14 cellular contexts compared by ENCODE assay signal in genomic region chr20:48748556-48748955, GRCh38.
DNase-seq lines count a peak whose midpoint lies in the region; ATAC-seq lines count a peak whose summit lies in the region.
"Had no signal": no experiment of that assay in that cellular context is flagged by ENCODE, and none has a peak within 500 bp of the region (broad histone marks: within the 10 kb centered on the region; RNA-seq: fewer than 3 reads in every experiment).

No MANE protein-coding gene starts in this region.

- peak overlapping the region; percentile 63 for H3K4me2 ChIP-seq in BLaER1

- H3K27ac Mint-ChIP-seq in CD8-positive, alpha-beta memory T cell: peak overlapping the region in 7 of 8 donors; percentile 73 to 99 (median 90)
- H3K27ac Mint-ChIP-seq in activated naive CD8-positive, alpha-beta T cell: peak overlapping the region; percentile 89
- peak overlapping the region; percentile 88 for H3K27ac Mint-ChIP-seq in memory B cell
- H3K27ac Mint-ChIP-seq: nephron progenitor cell had no signal

- H3K4me1 Mint-ChIP-seq in CD8-positive, alpha-beta memory T cell: peaks cover 68 to 83% (median 73%) of the 10 kb centered on the region in 3 donors
- H3K4me1 Mint-ChIP-seq in activated naive CD8-positive, alpha-beta T cell (ENCODE audit: low read depth): peaks cover 63% of the 10 kb centered on the region
- peaks cover 65% of the 10 kb centered on the region for H3K4me1 Mint-ChIP-seq in memory B cell

- peaks cover 0 to 2% of the 10 kb centered on the region in 2 donors for H3K27me3 Mint-ChIP-seq in CD8-positive, alpha-beta memory T cell
- no peaks in the 10 kb centered on the region for H3K27me3 Mint-ChIP-seq in activated naive CD8-positive, alpha-beta T cell
- no peaks in the 10 kb centered on the region for H3K27me3 Mint-ChIP-seq in memory B cell

- no peak for DNase-seq in CD8-positive, alpha-beta memory T cell
- DNase-seq in memory B cell (ENCODE audit: low spot score in 2 of 2) (no peak), NCI-H524 treated with DMSO at 0.1 percent for 48 hours (lab: John Stamatoyannopoulos, UW) (no peak), AG08395 (ENCODE audit: low spot score) (no peak), NAMALWA (ENCODE audit: low spot score) (no peak)
- DNase-seq: brain microvascular endothelial cell, DMS79, HCEC 1CT, NCI-H1694, NCI-H226, nephron progenitor cell had no signal

- POLR2A ChIA-PET in CD8-positive, alpha-beta memory T cell (lab: Charles Lee): interaction anchor here (0.8 kb wide), 1 partner anchor 8 kb away, joined by 3 read pairs; no protein-coding TSS in a partner anchor

- CTCF ChIA-PET in CD8-positive, alpha-beta memory T cell (lab: Charles Lee): interaction anchor here (1.0 kb wide), 1 partner anchor 11 kb away, joined by 4 read pairs; no protein-coding TSS in a partner anchor

- H3K27ac ChIP-seq in BLaER1: no peak overlapping the region
- H3K27ac ChIP-seq in CD8-positive, alpha-beta memory T cell (ENCODE audit: low read depth, low read length): no peak overlapping the region
- H3K27ac ChIP-seq: brain microvascular endothelial cell had no signal

- no peaks in the 10 kb centered on the region for H3K9me3 Mint-ChIP-seq in CD8-positive, alpha-beta memory T cell
- H3K9me3 Mint-ChIP-seq in activated naive CD8-positive, alpha-beta T cell (ENCODE audit: low read depth): no peaks in the 10 kb centered on the region
- no peaks in the 10 kb centered on the region for H3K9me3 Mint-ChIP-seq in memory B cell
- H3K9me3 Mint-ChIP-seq: nephron progenitor cell had no signal

- H3K9ac ChIP-seq in BLaER1: no peak overlapping the region

- H3K27me3 ChIP-seq in BLaER1: no peaks in the 10 kb centered on the region
- H3K27me3 ChIP-seq in CD8-positive, alpha-beta memory T cell (ENCODE audit: insufficient read depth, low read length, poor library complexity, severe bottlenecking): no peaks in the 10 kb centered on the region
- H3K27me3 ChIP-seq: brain microvascular endothelial cell had no signal

- no peaks in the 10 kb centered on the region for H4K20me1 ChIP-seq in BLaER1

- no peak for ATAC-seq in memory B cell (ENCODE audit: low read depth)
- ATAC-seq in HG03045 (IDR thresholded peaks at IDR 0.05; ENCODE audit: unreplicated experiment): no peak

- H3K36me3 ChIP-seq in BLaER1: no peaks in the 10 kb centered on the region
- H3K36me3 ChIP-seq in CD8-positive, alpha-beta memory T cell (ENCODE audit: insufficient read depth, low read length): peaks cover 18% of the 10 kb centered on the region

- no peaks in the 10 kb centered on the region for H3K9me3 ChIP-seq in BLaER1
- H3K9me3 ChIP-seq in CD8-positive, alpha-beta memory T cell (ENCODE audit: low read length): no peaks in the 10 kb centered on the region

- no peak overlapping the region for H3K4me3 ChIP-seq in BLaER1
- no peak overlapping the region for H3K4me3 ChIP-seq in CD8-positive, alpha-beta memory T cell (ENCODE audit: low read length)

- peak overlapping the region in 5 of 7 donors; percentile 18 to 78 (median 51) for H3K4me3 Mint-ChIP-seq in CD8-positive, alpha-beta memory T cell
- H3K4me3 Mint-ChIP-seq in activated naive CD8-positive, alpha-beta T cell: peak overlapping the region; percentile 56
- H3K4me3 Mint-ChIP-seq in memory B cell: peak overlapping the region; percentile 55
- H3K4me3 Mint-ChIP-seq: nephron progenitor cell had no signal

- H3K36me3 Mint-ChIP-seq in CD8-positive, alpha-beta memory T cell: peaks cover 9 to 68% (median 13%) of the 10 kb centered on the region in 3 donors
- H3K36me3 Mint-ChIP-seq in activated naive CD8-positive, alpha-beta T cell: peaks cover 3% of the 10 kb centered on the region
- H3K36me3 Mint-ChIP-seq in memory B cell: peaks cover 18% of the 10 kb centered on the region

- peaks cover 78% of the 10 kb centered on the region for H3K4me1 ChIP-seq in BLaER1
- peaks cover 56% of the 10 kb centered on the region for H3K4me1 ChIP-seq in CD8-positive, alpha-beta memory T cell (ENCODE audit: insufficient read depth, low read length)
